ENCODE assay signal across 32 cellular contexts in genomic region chr22:44831885-44832284, GRCh38.
"Had no signal": no experiment of that assay in that cellular context is flagged by ENCODE, and none has a peak within 500 bp of the region (broad histone marks: within the 10 kb centered on the region; RNA-seq: fewer than 3 reads in every experiment).

No MANE protein-coding gene starts in this region.

- H3K9me3 ChIP-seq: adrenal gland, body of pancreas had no signal

- DNase-seq: activated effector memory CD4-positive, alpha-beta T cell treated with anti-CD3 and anti-CD28 coated beads, Interleukin-2, amount 50 U/mL, for 16 hours; activated effector memory CD4-positive, alpha-beta T cell treated with Interleukin-2 at 50 U/mL for 16 hours; activated gamma-delta T cell; activated gamma-delta T cell treated with Interleukin-2 at 50 U/mL for 16 hours; activated naive CD4-positive, alpha-beta T cell; activated naive CD4-positive, alpha-beta T cell treated with anti-CD3 and anti-CD28 coated beads for 36 hours; activated naive CD4-positive, alpha-beta T cell treated with anti-CD3 and anti-CD28 coated beads, Interleukin-2, amount 10 ng/mL, durations not matched to agents 7 days and 5 days; activated naive CD4-positive, alpha-beta T cell treated with anti-CD3 and anti-CD28 coated beads, Interleukin-2, amount 50 U/mL, for 16 hours; activated naive CD4-positive, alpha-beta T cell treated with Interleukin-2 at 50 U/mL for 16 hours; activated naive CD8-positive, alpha-beta T cell treated with anti-CD3 and anti-CD28 coated beads for 36 hours; activated naive CD8-positive, alpha-beta T cell treated with anti-CD3 and anti-CD28 coated beads, Interleukin-2, amount 10 ng/mL, durations not matched to agents 7 days and 5 days; activated naive CD8-positive, alpha-beta T cell treated with anti-CD3 and anti-CD28 coated beads, Interleukin-2, amount 50 U/mL, for 24 hours; activated T-cell treated with anti-CD3 and anti-CD28 coated beads, Interleukin-2, amount 50 U/mL, for 24 hours; activated T-cell treated with anti-CD3 and anti-CD28 coated beads, Interleukin-2, amount 50 U/mL, for 4 hours; activated T-cell treated with anti-CD3 and anti-CD28 coated beads, Interleukin-2, amount 50 U/mL, for 48 hours; activated T-cell treated with anti-CD3 and anti-CD28 coated beads, Interleukin-2, amount 50 U/mL, for 72 hours; adrenal gland; amniotic stem cell; amygdala; anterior cingulate cortex; body of pancreas; brain microvascular endothelial cell; caudate nucleus; central memory CD4-positive, alpha-beta T cell; cerebellar nuclear complex had no signal

- ATAC-seq: activated naive CD4-positive, alpha-beta T cell treated with anti-CD3 and anti-CD28 coated beads, Interleukin-2, amount 50 U/mL, for 72 hours; activated naive CD8-positive, alpha-beta T cell treated with anti-CD3 and anti-CD28 coated beads, Interleukin-2, amount 50 U/mL, for 24 hours; activated T-cell treated with anti-CD3 and anti-CD28 coated beads, Interleukin-2, amount 50 U/mL, for 4 hours; activated T-cell treated with anti-CD3 and anti-CD28 coated beads, Interleukin-2, amount 50 U/mL, for 72 hours; activated T-helper 17 cell treated with anti-CD3 and anti-CD28 coated beads, Interleukin-2, amount 50 U/mL, for 72 hours; body of pancreas had no signal

- H3K36me3 ChIP-seq: adrenal gland, ascending aorta, brain microvascular endothelial cell, breast epithelium, cardiac muscle cell had no signal

- H3K4me1 ChIP-seq: adrenal gland, ascending aorta, body of pancreas, breast epithelium had no signal

- H3K4me3 ChIP-seq: adrenal gland, ascending aorta, body of pancreas, breast epithelium, cardiac muscle cell had no signal

- H3K27ac ChIP-seq: adrenal gland, ascending aorta, body of pancreas, brain microvascular endothelial cell, breast epithelium, cardiac muscle cell had no signal

- FAIRE-seq: astrocyte, bronchial epithelial cell had no signal
